Comparison of ENCODE assay signal across 8 cellular contexts in genomic region chr11:47257518-47258316, GRCh38. TPM values are rescaled to one million over a fixed set of nuclear protein-coding genes. Genes with fewer than 3 reads are reported as not detected.
DNase-seq lines count a peak whose midpoint lies in the region; ATAC-seq and TF ChIP-seq lines count a peak whose summit lies in the region.

Gene NR1H3 (plus strand): TSS chr11:47257996. CDS start chr11:47259217, 1,221 bp downstream.

- peak in 3 of 4 experiments; percentile 17 to 54 (median 49) for TF ChIP-seq CTCF in prostate gland (IDR thresholded peaks at IDR 0.05)

- intact Hi-C loops in left ventricle myocardium superior (cut with micrococcal nuclease) (no loop called here), prostate gland (cut with DNase I) (loop anchor here (5.0 kb wide), 1 partner anchor 100 kb away; no protein-coding TSS in a partner anchor)

- DNase-seq in COLO829 (ENCODE audit: low spot score) (peak; percentile 58), adipocyte (ENCODE audit: low read depth) (peak; percentile 82), left ventricle myocardium superior (peak; percentile 88), prostate gland (ENCODE audit: low spot score) (peak; percentile 25), NCI-H774 (lab: John Stamatoyannopoulos, UW) (no peak)

- H3K36me3 ChIP-seq in HUES64 (ENCODE audit: insufficient read depth, low read length), result no peaks in the 10 kb centered on the region
- peaks cover 9% of the 10 kb centered on the region for H3K36me3 ChIP-seq in adipocyte (ENCODE audit: control insufficient read depth, insufficient read depth, low read length, severe bottlenecking)
- no peaks in the 10 kb centered on the region for H3K36me3 ChIP-seq in prostate gland

- peaks cover 14% of the 10 kb centered on the region for H3K4me1 ChIP-seq in HUES64 (ENCODE audit: insufficient read depth, low read length)
- peaks cover 63% of the 10 kb centered on the region for H3K4me1 ChIP-seq in adipocyte (ENCODE audit: control insufficient read depth, insufficient read depth, low read length)
- peaks cover 37% of the 10 kb centered on the region for H3K4me1 ChIP-seq in prostate gland (replicated peaks)

- H3K27me3 ChIP-seq in HUES64 (ENCODE audit: insufficient read depth, low read length), result no peaks in the 10 kb centered on the region
- H3K27me3 ChIP-seq in adipocyte (replicated peaks; ENCODE audit: control insufficient read depth, insufficient read depth, low read length), result no peaks in the 10 kb centered on the region
- H3K27me3 ChIP-seq in prostate gland (replicated peaks; ENCODE audit: insufficient read depth), result no peaks in the 10 kb centered on the region

- peak within 1 kb of the TSS; percentile 46 for H3K4me3 ChIP-seq in HUES64 (ENCODE audit: low read length)
- peak within 1 kb of the TSS; percentile 82 for H3K4me3 ChIP-seq in adipocyte (ENCODE audit: low read length)
- peak within 1 kb of the TSS; percentile 11 for H3K4me3 ChIP-seq in prostate gland

- H3K27ac ChIP-seq in HUES64 (ENCODE audit: low read depth, low read length) (peak within 1 kb of the TSS; percentile 67), prostate gland (peak within 1 kb of the TSS; percentile 72 to 79)

- H3K9me3 ChIP-seq in HUES64 (ENCODE audit: insufficient read depth, low read depth, low read length) (no peaks in the 10 kb centered on the region), adipocyte (ENCODE audit: control insufficient read depth, low read length) (no peaks in the 10 kb centered on the region), prostate gland (no peaks in the 10 kb centered on the region)

- ATAC-seq in left ventricle myocardium superior, result peak; percentile 71
- ATAC-seq in GM18907 (IDR thresholded peaks at IDR 0.05; ENCODE audit: unreplicated experiment), result no peak
- no peak for ATAC-seq in GM21825 (IDR thresholded peaks at IDR 0.05; ENCODE audit: unreplicated experiment)

- WGBS in HUES64, result 14% methylated on average over 15 of the region's 15 CpGs
- WGBS in prostate gland, result 6% methylated on average over 15 of the region's 15 CpGs

- peak within 1 kb of the TSS; percentile 61 for H3K9ac ChIP-seq in HUES64 (ENCODE audit: low read depth, low read length)
- H3K9ac ChIP-seq in adipocyte (ENCODE audit: low read length), result peak within 1 kb of the TSS; percentile 89

- TF ChIP-seq POLR2A in prostate gland (IDR thresholded peaks at IDR 0.05), result no peak

RNA-seq across cellular contexts. Expression of gene NR1H3, which starts in this region (rescaled TPM):
- 19.4 TPM for polyA plus RNA-seq in HUES64 (2013, experiment 1 of 2)
- 20.4 TPM for polyA plus RNA-seq in HUES64 (2013, experiment 2 of 2)
- total RNA-seq in left ventricle myocardium superior (15.6 TPM), prostate gland (10 to 100 TPM; 31.8 to 34.2 TPM)

Comparison
In these comparisons a context has a peak if more than half of its experiments do, and no peak if none do; other contexts are left out.
1. H3K4me3 ChIP-seq: peak in every context shown above with its lines; median percentile 82 in adipocyte; 46 in HUES64; 11 in prostate gland.